Comparison of ENCODE assay signal across 16 cellular contexts in the genomic region with DNA sequence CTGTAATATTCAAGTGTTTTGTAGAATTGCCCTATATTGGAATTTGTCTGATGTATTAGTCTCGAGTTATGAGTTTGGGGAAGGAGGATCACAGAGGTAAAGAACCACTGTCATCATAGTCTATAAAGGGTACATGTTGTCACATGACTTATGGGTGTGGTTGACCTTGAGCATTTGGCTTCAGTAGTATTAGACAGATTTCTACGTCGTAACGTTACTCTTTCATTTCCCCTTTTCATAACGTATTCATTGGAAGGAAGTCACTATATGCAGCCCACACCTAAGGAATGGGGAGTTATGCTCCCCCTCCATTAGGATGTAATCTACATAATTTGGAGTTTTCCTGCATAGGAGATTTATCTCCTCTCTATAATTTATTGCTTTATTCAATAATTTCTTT.
A peak's percentile ranks its signal among the peaks of the same experiment; 100 is the strongest.
DNase-seq lines count a peak whose midpoint lies in the region; ATAC-seq, FAIRE-seq and TF ChIP-seq lines count a peak whose summit lies in the region.
"Had no signal": no experiment of that assay in that cellular context is flagged by ENCODE, and none has a peak within 500 bp of the region (broad histone marks: within the 10 kb centered on the region; RNA-seq: fewer than 3 reads in every experiment).

No MANE protein-coding gene starts in this region.

- H3K9me2 ChIP-seq in PC-9 (ENCODE audit: insufficient read depth), result no peaks in the 10 kb centered on the region
- H3K9me2 ChIP-seq: SK-N-SH had no signal

- H3K27ac ChIP-seq in lung (ENCODE audit: low read depth in 1 of 2, low read length in 1 of 2), result no peak overlapping the region
- no peak overlapping the region for H3K27ac ChIP-seq in PC-9
- H3K27ac ChIP-seq: tibial nerve had no signal

- BruUV-seq in PC-9 (replicated peaks; lab: Mats Ljungman, UMichigan), result no TSS peak

- POLR2A ChIA-PET in PC-9 (lab: Charles Lee; ENCODE audit: unreplicated experiment), result no interaction called here

- no peaks in the 10 kb centered on the region for H3F3A ChIP-seq in PC-9 (ENCODE audit: insufficient read depth, low read depth)

- H3K4me2 ChIP-seq in PC-9, result no peak overlapping the region
- H3K4me2 ChIP-seq: SK-N-SH had no signal

- intact Hi-C loops in PC-9 (cut with micrococcal nuclease; ENCODE audit: unreplicated experiment), result no loop called here

- H3K36me3 ChIP-seq in lung (ENCODE audit: control insufficient read depth in 2 of 2, insufficient read depth in 2 of 2, low read length in 2 of 2), result no peaks in the 10 kb centered on the region
- no peaks in the 10 kb centered on the region for H3K36me3 ChIP-seq in PC-9 (ENCODE audit: low read depth)
- H3K36me3 ChIP-seq: MG63, tibial nerve had no signal

- H2AFZ ChIP-seq in PC-9, result no peak overlapping the region

- peaks cover 0 to 3% of the 10 kb centered on the region in 2 donors for H3K4me1 ChIP-seq in lung (ENCODE audit: control insufficient read depth in 2 of 2, insufficient read depth in 2 of 2, low read length in 2 of 2)
- H3K4me1 ChIP-seq in PC-9 (replicated peaks; ENCODE audit: insufficient read depth), result no peaks in the 10 kb centered on the region
- H3K4me1 ChIP-seq: tibial nerve had no signal

- no peaks in the 10 kb centered on the region for H3K9me3 ChIP-seq in lung (ENCODE audit: control insufficient read depth in 2 of 2, insufficient read depth in 1 of 2, low read length in 1 of 2)
- H3K9me3 ChIP-seq in PC-9 (ENCODE audit: insufficient read depth, low read depth), result no peaks in the 10 kb centered on the region
- H3K9me3 ChIP-seq: MG63, SK-N-SH, tibial nerve had no signal

- TF ChIP-seq CTCF in lung (IDR thresholded peaks at IDR 0.05; ENCODE audit: control extremely low read depth, extremely low read depth), result no peak
- no peak for TF ChIP-seq CTCF in PC-9 (conservative IDR thresholded peaks at IDR 0.05)

- no peaks in the 10 kb centered on the region for H4K20me1 ChIP-seq in PC-9 (ENCODE audit: insufficient read depth)

- ATAC-seq in GM18858 (IDR thresholded peaks at IDR 0.05; ENCODE audit: unreplicated experiment) (peak; percentile 56), HG02938 (IDR thresholded peaks at IDR 0.05; ENCODE audit: unreplicated experiment) (peak; percentile 66), lung (ENCODE audit: insufficient read depth, low FRiP score) (peak; percentile 27)

- WGBS in lung, 2 donors, result 22 to 53% methylated on average over 5 of the region's 5 CpGs

- FAIRE-seq in urothelium cell line (lab: Jason Lieb, UNC), result no peak

- H3K4me3 ChIP-seq in lung (no peak overlapping the region), PC-9 (no peak overlapping the region)
- H3K4me3 ChIP-seq: MG63, tibial nerve had no signal

- CTCF ChIA-PET in PC-9 (lab: Charles Lee), result no interaction called here

- peak; percentile 97 for DNase-seq in MV-4-11 (lab: John Stamatoyannopoulos, UW)
- no peak for DNase-seq in lung (ENCODE audit: low spot score)
- no peak for DNase-seq in NCI-H345 treated with DMSO at 0.1 percent for 48 hours (lab: John Stamatoyannopoulos, UW; ENCODE audit: unreplicated experiment)
- no peak for DNase-seq in urothelium cell line (ENCODE audit: low spot score)
- DNase-seq in PC-9, result no peak
- DNase-seq in hepatic stellate cell (ENCODE audit: low spot score), result no peak
- DNase-seq: activated CD4-positive, alpha-beta T cell treated with anti-CD3 and anti-CD28 coated beads for 4 hours; activated naive CD4-positive, alpha-beta T cell; CD4-positive, alpha-beta memory T cell; cerebellar nuclear complex; MG63; NCI-H524 treated with DMSO at 0.1 percent for 48 hours; SK-N-SH had no signal

- H3K27me3 ChIP-seq in lung (ENCODE audit: control insufficient read depth, insufficient read depth) (no peaks in the 10 kb centered on the region), PC-9 (ENCODE audit: insufficient read depth, low read depth) (no peaks in the 10 kb centered on the region)
- H3K27me3 ChIP-seq: tibial nerve had no signal

- H3K79me2 ChIP-seq in PC-9 (ENCODE audit: low read depth), result no peaks in the 10 kb centered on the region
